ENCODE assay signal across 26 cellular contexts in the genomic region with DNA sequence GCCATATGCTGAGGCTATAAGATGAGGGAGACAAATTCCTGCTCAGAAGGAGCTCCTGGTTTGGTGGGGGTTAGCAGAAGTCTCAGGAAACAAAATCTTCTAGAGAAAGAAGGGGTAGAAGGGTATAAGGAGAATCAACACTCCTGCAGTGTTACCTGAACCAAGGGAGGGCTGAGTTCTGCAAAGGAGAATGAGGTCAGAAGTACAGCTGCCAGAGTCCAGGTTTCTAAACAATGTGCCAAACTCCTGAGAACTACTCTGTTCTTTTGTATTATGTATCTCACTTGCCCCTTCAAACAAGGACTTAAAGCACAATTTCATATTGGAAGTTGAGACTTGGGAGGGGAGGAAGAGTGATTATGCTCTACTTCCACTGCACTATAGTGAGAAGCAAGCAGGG.
DNase-seq lines count a peak whose midpoint lies in the region; ATAC-seq, FAIRE-seq and TF ChIP-seq lines count a peak whose summit lies in the region.
"Had no signal": no experiment of that assay in that cellular context is flagged by ENCODE, and none has a peak within 500 bp of the region (broad histone marks: within the 10 kb centered on the region; RNA-seq: fewer than 3 reads in every experiment).

No MANE protein-coding gene starts in this region.

- TF ChIP-seq POLR2A in right lobe of liver (IDR thresholded peaks at IDR 0.05) (no peak), HepG2 (IDR thresholded peaks at IDR 0.05; ENCODE audit: insufficient read depth in 1 of 2, low read depth in 2 of 2, low read length in 2 of 2) (no peak)

- peaks cover 34 to 62% (median 55%) of the 10 kb centered on the region in 3 donors for H3K36me3 Mint-ChIP-seq in immature natural killer cell

- H3K27ac Mint-ChIP-seq in immature natural killer cell = peak overlapping the region in 5 of 6 donors; percentile 15 to 58 (median 52)
- H3K27ac Mint-ChIP-seq: CD4-positive, alpha-beta T cell had no signal

- CTCF ChIA-PET in HepG2 (lab: Yijun Ruan, JAX; ENCODE audit: low intra/inter-chr PET ratio, low total read pairs) (no interaction called here), Panc1 (lab: Charles Lee) (no interaction called here)

- no peaks in the 10 kb centered on the region for H3K27me3 ChIP-seq in right lobe of liver
- H3K27me3 ChIP-seq in HepG2 (ENCODE audit: control insufficient read depth in 1 of 2, insufficient read depth in 2 of 2, low read length in 2 of 2) = no peaks in the 10 kb centered on the region
- H3K27me3 ChIP-seq in Panc1 (ENCODE audit: control insufficient read depth, insufficient read depth, low read length) = no peaks in the 10 kb centered on the region
- H3K27me3 ChIP-seq: BLaER1 treated with 17β-estradiol and CSF1 and Interleukin-3, amounts not matched to agents 10 nM and 100 nM; Peyer's patch had no signal

- H3K27ac ChIP-seq in right lobe of liver (no peak overlapping the region), HepG2 (ENCODE audit: extremely low read length, insufficient read depth, low read length) (no peak overlapping the region), Panc1 (ENCODE audit: low read length) (no peak overlapping the region)
- H3K27ac ChIP-seq: A549; BLaER1 treated with 17β-estradiol and CSF1 and Interleukin-3, amounts not matched to agents 10 nM and 100 nM; HL-60; Peyer's patch had no signal

- H3K4me3 ChIP-seq in right lobe of liver (no peak overlapping the region), HepG2 (replicated peaks in 1 of 3; ENCODE audit: insufficient read depth in 1 of 3, low read depth in 2 of 3, low read length in 3 of 3) (no peak overlapping the region), Panc1 (ENCODE audit: low read depth in 2 of 2, low read length in 2 of 2) (no peak overlapping the region)
- H3K4me3 ChIP-seq: A549; BLaER1 treated with 17β-estradiol and CSF1 and Interleukin-3, amounts not matched to agents 10 nM and 100 nM; Peyer's patch had no signal

- H3K27me3 Mint-ChIP-seq in immature natural killer cell (ENCODE audit: low read depth in 3 of 3) = peaks cover 0 to 3% (median 2%) of the 10 kb centered on the region in 3 donors
- H3K27me3 Mint-ChIP-seq: CD4-positive, alpha-beta T cell had no signal

- BruUV-seq in HepG2 (replicated peaks; lab: Mats Ljungman, UMichigan) (no TSS peak), Panc1 (replicated peaks; lab: Mats Ljungman, UMichigan) (no TSS peak)

- DNase-seq in right lobe of liver (no peak), HepG2 (ENCODE audit: low spot score) (no peak), Panc1 (ENCODE audit: low read depth, low spot score) (no peak), immature natural killer cell (no peak), mucosa of gallbladder (ENCODE audit: low spot score) (no peak), cortex of kidney (lab: John Stamatoyannopoulos, UW) (no peak), SIG-M5 (lab: John Stamatoyannopoulos, UW) (no peak)
- DNase-seq: AML-193; CD4-positive, alpha-beta T cell; COR-L47; DMS53; Kasumi-1; NCI-H1092 treated with DMSO at 0.1 percent for 48 hours; NCI-H1436; NCI-H187; NCI-H2081 treated with DMSO at 0.1 percent for 48 hours; NCI-H2171; NCI-H226; NCI-H510A; NCI-H69; Peyer's patch had no signal

- H3K4me3 Mint-ChIP-seq in immature natural killer cell = no peak overlapping the region
- H3K4me3 Mint-ChIP-seq: CD4-positive, alpha-beta T cell had no signal

- TF ChIP-seq CTCF in right lobe of liver (IDR thresholded peaks at IDR 0.05) (no peak), HepG2 (CRISPR knock-in tag; IDR thresholded peaks at IDR 0.05) (no peak), Panc1 (IDR thresholded peaks at IDR 0.05) (no peak)

- no peak overlapping the region for H3K4me2 ChIP-seq in HepG2 (ENCODE audit: low read depth, low read length)
- H3K4me2 ChIP-seq: A549; BLaER1 treated with 17β-estradiol and CSF1 and Interleukin-3, amounts not matched to agents 10 nM and 100 nM had no signal

- H4K20me1 ChIP-seq in HepG2 (ENCODE audit: insufficient read depth, low read length) = no peaks in the 10 kb centered on the region

- TF ChIP-seq EP300 in HepG2 (IDR thresholded peaks at IDR 0.05; ENCODE audit: low read depth in 2 of 2, low read length in 2 of 2) (no peak), HepG2 (CRISPR knock-in tag; IDR thresholded peaks at IDR 0.05; ENCODE audit: borderline replicate concordance) (no peak)

- TF ChIP-seq RAD21 in HepG2 (CRISPR knock-in tag; IDR thresholded peaks at IDR 0.05) = no peak

- POLR2A ChIA-PET in HepG2 (lab: Yijun Ruan, JAX) (no interaction called here), Panc1 (lab: Charles Lee) (no interaction called here)

- no peaks in the 10 kb centered on the region for H3K9me3 ChIP-seq in right lobe of liver
- no peaks in the 10 kb centered on the region for H3K9me3 ChIP-seq in HepG2 (ENCODE audit: low read length)
- H3K9me3 ChIP-seq in Panc1 (ENCODE audit: control insufficient read depth, insufficient read depth, low read depth, low read length) = no peaks in the 10 kb centered on the region
- H3K9me3 ChIP-seq: A549, Peyer's patch had no signal

- intact Hi-C loops in right lobe of liver (cut with DNase I) (no loop called here), HepG2 (cut with micrococcal nuclease; ENCODE audit: unreplicated experiment) (no loop called here), Panc1 (cut with micrococcal nuclease; ENCODE audit: unreplicated experiment) (no loop called here)

- H3K9me3 Mint-ChIP-seq in immature natural killer cell = peaks cover 0 to 5% (median under 1%) of the 10 kb centered on the region in 6 donors

- peaks cover 0 to 68% (median 25%) of the 10 kb centered on the region in 4 donors for H3K36me3 ChIP-seq in right lobe of liver
- peaks cover 21 to 70% of the 10 kb centered on the region in 2 experiments for H3K36me3 ChIP-seq in HepG2 (replicated peaks in 1 of 2; ENCODE audit: control insufficient read depth in 1 of 2, insufficient read depth in 2 of 2, low read length in 2 of 2)
- H3K36me3 ChIP-seq in Panc1 (ENCODE audit: control insufficient read depth, insufficient read depth, low read length) = peaks cover 56% of the 10 kb centered on the region

- H3K4me1 Mint-ChIP-seq in immature natural killer cell = peaks cover 0 to 7% of the 10 kb centered on the region in 2 donors

- no peak overlapping the region for H3K9ac ChIP-seq in HepG2 (ENCODE audit: insufficient read depth, low read depth, low read length)
- H3K9ac ChIP-seq: BLaER1 treated with 17β-estradiol and CSF1 and Interleukin-3, amounts not matched to agents 10 nM and 100 nM had no signal

- no peaks in the 10 kb centered on the region for H3K79me2 ChIP-seq in HepG2 (ENCODE audit: insufficient read depth, low read length)

- in situ Hi-C loops in HepG2 (cut with HindIII; ENCODE audit: extremely low pct_ligation_motif_present, low pct_unique_long_range_greater_than_20kb) = no loop called here
- in situ Hi-C loops in Panc1 (cut with HindIII; ENCODE audit: low pct_unique_long_range_greater_than_20kb, low sequenced_read_pairs) = no loop called here

- H2AFZ ChIP-seq in HepG2 (ENCODE audit: low read length) = no peak overlapping the region

- FAIRE-seq in HepG2 (lab: Jason Lieb, UNC) = no peak
- FAIRE-seq: A549, G401.6, H54 had no signal

- ATAC-seq in right lobe of liver = peak in 3 of 4 donors; percentile 37 to 77 (median 55)
- ATAC-seq in HepG2 = no peak
- 0 out of 2 replicates have a peak, but pooled peaks have one; percentile 21 for ATAC-seq in Panc1
- ATAC-seq: A549 had no signal

- no peaks in the 10 kb centered on the region for H3K4me1 ChIP-seq in right lobe of liver
- no peaks in the 10 kb centered on the region for H3K4me1 ChIP-seq in HepG2 (ENCODE audit: insufficient read depth, low read length)
- H3K4me1 ChIP-seq in Panc1 (ENCODE audit: control insufficient read depth, insufficient read depth, low read length) = no peaks in the 10 kb centered on the region
- H3K4me1 ChIP-seq: A549, Peyer's patch had no signal

TF ChIP-seq in HepG2, 621 proteins besides CTCF, POLR2A, EP300 and RAD21:
- no peak for TF ChIP-seq ZBTB42 (CRISPR knock-in tag; IDR thresholded peaks at IDR 0.05)
